In genomic region chr2:152176113-152176714, GRCh38 we compare ENCODE assay signal across 8 cellular contexts. TPM values are rescaled to one million over a fixed set of nuclear protein-coding genes. Genes with fewer than 3 reads are reported as not detected.
A peak's percentile ranks its signal among the peaks of the same experiment; 100 is the strongest.
DNase-seq lines count a peak whose midpoint lies in the region; ATAC-seq and TF ChIP-seq lines count a peak whose summit lies in the region.

No MANE protein-coding gene starts in this region.

- H3K4me3 Mint-ChIP-seq in CD4-positive, alpha-beta T cell: peak overlapping the region; percentile 98

- intact Hi-C loops in CD4-positive, alpha-beta T cell (cut with DNase I, micrococcal nuclease): loop anchor here (1.0 to 10.0 kb wide), 4 partner anchors 351 to 1341 kb away; partner anchors contain the start of genes ARL5A (in 1 of the 2) and ARL6IP6 (in 1 of the 2)
- intact Hi-C loops in stomach (cut with DNase I; ENCODE audit: low total_unique reads): no loop called here

- POLR2A ChIA-PET in CD4-positive, alpha-beta T cell (lab: Charles Lee): interaction anchor here (0.9 to 2.9 kb wide), 8 partner anchors 9 to 541 kb away, joined by 3 to 25 read pairs (median 4); partner anchors contain the start of genes ARL5A, ARL6IP6 and PRPF40A

- peaks cover 48% of the 10 kb centered on the region for H3K4me1 Mint-ChIP-seq in CD4-positive, alpha-beta T cell (ENCODE audit: low read depth)

- peak; percentile 5 for TF ChIP-seq CTCF in CD4-positive, alpha-beta T cell (IDR thresholded peaks at IDR 0.05)
- peak in 2 of 7 experiments; percentile 4 to 16 for TF ChIP-seq CTCF in stomach (IDR thresholded peaks at IDR 0.05)

- H3K27me3 Mint-ChIP-seq in CD4-positive, alpha-beta T cell: no peaks in the 10 kb centered on the region

- 3 to 4% (median 4%) methylated on average over 29 of the region's 29 CpGs for WGBS in adipose tissue, 3 donors
- 5 to 10% (median 5%) methylated on average over 27 to 29 of the region's 29 CpGs for WGBS in stomach, 5 donors

- no peaks in the 10 kb centered on the region for H3K9me3 Mint-ChIP-seq in CD4-positive, alpha-beta T cell

- H3K4me1 ChIP-seq in stomach: peaks cover 16 to 45% (median 37%) of the 10 kb centered on the region in 4 donors

- DNase-seq in CD4-positive, alpha-beta T cell: no peak
- DNase-seq in stomach (no peak), EL (no peak)
- no peak for DNase-seq in stimulated activated CD4-positive, alpha-beta T cell treated with anti-CD3 and anti-CD28 coated beads, Interleukin-15, amount 100 ng/mL, for 24 hours

- H3K27ac ChIP-seq in CD4-positive, alpha-beta T cell (ENCODE audit: low read depth, low read length): peak overlapping the region; percentile 94
- H3K27ac ChIP-seq in adipose tissue (ENCODE audit: low read depth, low read length): peak overlapping the region; percentile 38
- H3K27ac ChIP-seq in stomach: peak overlapping the region; percentile 92 to 98 (median 95)

- peaks cover 21% of the 10 kb centered on the region for H3K36me3 Mint-ChIP-seq in CD4-positive, alpha-beta T cell (ENCODE audit: low read depth)

- no peak for TF ChIP-seq EP300 in stomach (IDR thresholded peaks at IDR 0.05)

- H3K9me3 ChIP-seq in CD4-positive, alpha-beta T cell (ENCODE audit: control insufficient read depth, low read length): no peaks in the 10 kb centered on the region
- H3K9me3 ChIP-seq in iPS-18c (ENCODE audit: control insufficient read depth, insufficient read depth, low read length): no peaks in the 10 kb centered on the region
- no peaks in the 10 kb centered on the region for H3K9me3 ChIP-seq in stomach

- CTCF ChIA-PET in CD4-positive, alpha-beta T cell (lab: Charles Lee): interaction anchor here (0.7 to 2.0 kb wide), 13 partner anchors 9 to 567 kb away, joined by 3 to 18 read pairs (median 4); partner anchors contain the start of gene PRPF40A

- ATAC-seq in CD4-positive, alpha-beta T cell (ENCODE audit: poor library complexity): peak; percentile 11
- ATAC-seq in GM19455 (IDR thresholded peaks at IDR 0.05; ENCODE audit: unreplicated experiment): peak; percentile 7
- ATAC-seq in HG03520 (IDR thresholded peaks at IDR 0.05; ENCODE audit: unreplicated experiment): peak; percentile 29

- H3K4me3 ChIP-seq in iPS-18c (ENCODE audit: insufficient read depth, low read depth, low read length): peak overlapping the region; percentile 99
- H3K4me3 ChIP-seq in stomach: peak overlapping the region; percentile 64 to 89 (median 80)

- peak overlapping the region; percentile 98 for H3K27ac Mint-ChIP-seq in CD4-positive, alpha-beta T cell

- TF ChIP-seq POLR2A in stomach (IDR thresholded peaks at IDR 0.05): no peak

- no peaks in the 10 kb centered on the region for H3K27me3 ChIP-seq in CD4-positive, alpha-beta T cell (ENCODE audit: control insufficient read depth, insufficient read depth, low read length)
- no peaks in the 10 kb centered on the region for H3K27me3 ChIP-seq in stomach

- no peaks in the 10 kb centered on the region for H3K36me3 ChIP-seq in stomach

RNA-seq across cellular contexts. Expression of gene STAM2, which starts 0.7 kb away (rescaled TPM):
- 1 to 10 TPM; 4.1 to 4.9 TPM for total RNA-seq in CD4-positive, alpha-beta T cell
- 10 to 100 TPM in 1 of 3 donors, 1 to 10 TPM in 2; 7.1 to 22.7 (median 7.6) TPM for polyA plus RNA-seq in adipose tissue
- total RNA-seq in stomach: 10 to 100 TPM in 4 of 5 donors, 1 to 10 TPM in 1; 4.9 to 55.3 (median 32.6) TPM
- polyA plus RNA-seq in stomach: 1 to 10 TPM; 7.0 to 9.9 (median 7.6) TPM

Comparison
In these comparisons a context has a peak if more than half of its experiments do, and no peak if none do; other contexts are left out.
1. H3K27ac ChIP-seq: peak in every context shown above with its lines; median percentile 95 in stomach; 94 in CD4-positive, alpha-beta T cell; 38 in adipose tissue.